12 cellular contexts compared by ENCODE assay signal in genomic region chr7:45033931-45034290, GRCh38. TPM values are rescaled to one million over a fixed set of nuclear protein-coding genes. Genes with fewer than 3 reads are reported as not detected.
A peak's percentile ranks its signal among the peaks of the same experiment; 100 is the strongest.
DNase-seq lines count a peak whose midpoint lies in the region; ATAC-seq, FAIRE-seq and TF ChIP-seq lines count a peak whose summit lies in the region.
"Had no signal": no experiment of that assay in that cellular context is flagged by ENCODE, and none has a peak within 500 bp of the region (broad histone marks: within the 10 kb centered on the region; RNA-seq: fewer than 3 reads in every experiment).

No MANE protein-coding gene starts in this region.

- no peaks in the 10 kb centered on the region for H3K9me3 ChIP-seq in keratinocyte (ENCODE audit: control insufficient read depth, low read depth, low read length)
- H3K9me3 ChIP-seq: Caco-2 had no signal

- H3K9me1 ChIP-seq in keratinocyte (ENCODE audit: control insufficient read depth, extremely low read depth, insufficient read depth, low read length) = peaks cover 2% of the 10 kb centered on the region

- H3K4me3 Mint-ChIP-seq in activated naive CD4-positive, alpha-beta T cell treated with anti-CD3 and anti-CD28 coated beads, Interleukin-2, amount 50 U/mL, for 24 hours = no peak overlapping the region
- H3K4me3 Mint-ChIP-seq in activated naive CD8-positive, alpha-beta T cell treated with anti-CD3 and anti-CD28 coated beads, Interleukin-2, amount 10 ng/mL, durations not matched to agents 7 days and 5 days = peak overlapping the region; percentile 39
- H3K4me3 Mint-ChIP-seq in type B pancreatic cell = no peak overlapping the region
- H3K4me3 Mint-ChIP-seq: neural crest cell had no signal

- dilution Hi-C loops in keratinocyte (cut with MboI; ENCODE audit: extremely low pct_ligation_motif_present, low sequenced_read_pairs) = no loop called here

- H3K36me3 Mint-ChIP-seq in activated naive CD4-positive, alpha-beta T cell treated with anti-CD3 and anti-CD28 coated beads, Interleukin-2, amount 50 U/mL, for 24 hours = peaks cover 3% of the 10 kb centered on the region
- H3K36me3 Mint-ChIP-seq in activated naive CD8-positive, alpha-beta T cell treated with anti-CD3 and anti-CD28 coated beads, Interleukin-2, amount 10 ng/mL, durations not matched to agents 7 days and 5 days = peaks cover 50% of the 10 kb centered on the region
- no peaks in the 10 kb centered on the region for H3K36me3 Mint-ChIP-seq in type B pancreatic cell

- H3K4me2 ChIP-seq in keratinocyte (ENCODE audit: control insufficient read depth, extremely low read depth, insufficient read depth, low read depth, low read length) = peak overlapping the region; percentile 83

- peaks cover 6 to 14% of the 10 kb centered on the region in 2 experiments for H3K36me3 ChIP-seq in keratinocyte (ENCODE audit: control insufficient read depth in 2 of 2, extremely low read depth in 1 of 2, insufficient read depth in 2 of 2, low read length in 2 of 2)

- H3K4me1 ChIP-seq in keratinocyte (ENCODE audit: control insufficient read depth, extremely low read depth, insufficient read depth, low read length) = peaks cover 45% of the 10 kb centered on the region

- H3K27me3 Mint-ChIP-seq in activated naive CD4-positive, alpha-beta T cell treated with anti-CD3 and anti-CD28 coated beads, Interleukin-2, amount 50 U/mL, for 24 hours = no peaks in the 10 kb centered on the region
- H3K27me3 Mint-ChIP-seq in activated naive CD8-positive, alpha-beta T cell treated with anti-CD3 and anti-CD28 coated beads, Interleukin-2, amount 10 ng/mL, durations not matched to agents 7 days and 5 days = no peaks in the 10 kb centered on the region
- no peaks in the 10 kb centered on the region for H3K27me3 Mint-ChIP-seq in type B pancreatic cell

- ATAC-seq in activated naive CD8-positive, alpha-beta T cell treated with anti-CD3 and anti-CD28 coated beads, Interleukin-2, amount 10 ng/mL, durations not matched to agents 7 days and 5 days (ENCODE audit: low read depth) = no peak
- ATAC-seq in HG03342 (IDR thresholded peaks at IDR 0.05; ENCODE audit: unreplicated experiment) = no peak

- peak overlapping the region; percentile 85 for H3K27ac ChIP-seq in keratinocyte (ENCODE audit: control insufficient read depth, insufficient read depth, low read length)
- H3K27ac ChIP-seq: SK-N-MC had no signal

- TF ChIP-seq CTCF in keratinocyte (optimal IDR thresholded peaks at IDR 0.05 in 1 of 3, IDR thresholded peaks at IDR 0.05 in 1 of 3, conservative IDR thresholded peaks at IDR 0.05 in 1 of 3; ENCODE audit: extremely low read depth in 1 of 3, insufficient read depth in 2 of 3, low read length in 3 of 3) = no peak
- no peak for TF ChIP-seq CTCF in type B pancreatic cell (conservative IDR thresholded peaks at IDR 0.05)

- H3K4me1 Mint-ChIP-seq in activated naive CD4-positive, alpha-beta T cell treated with anti-CD3 and anti-CD28 coated beads, Interleukin-2, amount 50 U/mL, for 24 hours = peaks cover 84% of the 10 kb centered on the region
- H3K4me1 Mint-ChIP-seq in activated naive CD8-positive, alpha-beta T cell treated with anti-CD3 and anti-CD28 coated beads, Interleukin-2, amount 10 ng/mL, durations not matched to agents 7 days and 5 days = peaks cover 67% of the 10 kb centered on the region
- peaks cover 18% of the 10 kb centered on the region for H3K4me1 Mint-ChIP-seq in type B pancreatic cell (ENCODE audit: unreplicated experiment)

- no peak overlapping the region for H3K4me3 ChIP-seq in keratinocyte (ENCODE audit: control insufficient read depth in 2 of 3, extremely low read depth in 1 of 3, insufficient read depth in 2 of 3, low read depth in 1 of 3, low read length in 3 of 3)
- H3K4me3 ChIP-seq: SK-N-MC had no signal

- peak overlapping the region; percentile 92 for H3K27ac Mint-ChIP-seq in activated naive CD4-positive, alpha-beta T cell treated with anti-CD3 and anti-CD28 coated beads, Interleukin-2, amount 50 U/mL, for 24 hours
- peak overlapping the region; percentile 68 for H3K27ac Mint-ChIP-seq in activated naive CD8-positive, alpha-beta T cell treated with anti-CD3 and anti-CD28 coated beads, Interleukin-2, amount 10 ng/mL, durations not matched to agents 7 days and 5 days
- peak overlapping the region; percentile 70 for H3K27ac Mint-ChIP-seq in type B pancreatic cell

- H3K9ac ChIP-seq in keratinocyte (ENCODE audit: control insufficient read depth, extremely low read depth, insufficient read depth, low read length) = peak overlapping the region; percentile 18

- H3K79me2 ChIP-seq in keratinocyte (ENCODE audit: control insufficient read depth, insufficient read depth, low read length) = peaks cover 55% of the 10 kb centered on the region

- FAIRE-seq in keratinocyte (lab: Jason Lieb, UNC) = peak; percentile 91

- POLR2A ChIA-PET in activated naive CD8-positive, alpha-beta T cell treated with anti-CD3 and anti-CD28 coated beads, Interleukin-2, amount 10 ng/mL, durations not matched to agents 7 days and 5 days (lab: Charles Lee) = interaction anchor here (0.7 to 3.2 kb wide), 7 partner anchors 12 to 258 kb away, joined by 3 to 22 read pairs (median 5); partner anchors contain the start of genes CCM2 and MYO1G

- TF ChIP-seq POLR2A in erythroblast (IDR thresholded peaks at IDR 0.05; ENCODE audit: low read length) = no peak

- no peaks in the 10 kb centered on the region for H3K9me3 Mint-ChIP-seq in activated naive CD4-positive, alpha-beta T cell treated with anti-CD3 and anti-CD28 coated beads, Interleukin-2, amount 50 U/mL, for 24 hours
- no peaks in the 10 kb centered on the region for H3K9me3 Mint-ChIP-seq in activated naive CD8-positive, alpha-beta T cell treated with anti-CD3 and anti-CD28 coated beads, Interleukin-2, amount 10 ng/mL, durations not matched to agents 7 days and 5 days
- H3K9me3 Mint-ChIP-seq in type B pancreatic cell = no peaks in the 10 kb centered on the region
- H3K9me3 Mint-ChIP-seq: neural crest cell had no signal

- no peaks in the 10 kb centered on the region for H4K20me1 ChIP-seq in keratinocyte (ENCODE audit: control insufficient read depth, extremely low read depth, insufficient read depth, low read length)

- H3K27me3 ChIP-seq in keratinocyte (ENCODE audit: control insufficient read depth, extremely low read depth, insufficient read depth, low read length) = no peaks in the 10 kb centered on the region

- no peak overlapping the region for H2AFZ ChIP-seq in keratinocyte (ENCODE audit: control insufficient read depth, low read length)

- no peak for DNase-seq in activated naive CD4-positive, alpha-beta T cell (lab: John Stamatoyannopoulos, UW)
- DNase-seq in activated naive CD8-positive, alpha-beta T cell treated with anti-CD3 and anti-CD28 coated beads, Interleukin-2, amount 10 ng/mL, durations not matched to agents 7 days and 5 days = no peak
- DNase-seq in keratinocyte (ENCODE audit: low read depth, low spot score) (peak; percentile 99), type B pancreatic cell (ENCODE audit: extremely low spot score, unreplicated experiment) (no peak), erythroblast (lab: John Stamatoyannopoulos, UW) (no peak), NCI-H2029 (lab: John Stamatoyannopoulos, UW) (no peak)
- DNase-seq: Caco-2, NCI-H1105 had no signal

RNA-seq across cellular contexts. Expression of gene CCM2, which starts 33.9 kb away (rescaled TPM):
- 100 to 1,000 TPM; 126 to 132 TPM for total RNA-seq in activated naive CD8-positive, alpha-beta T cell treated with anti-CD3 and anti-CD28 coated beads, Interleukin-2, amount 10 ng/mL, durations not matched to agents 7 days and 5 days
- polyA plus RNA-seq in keratinocyte = 44.8 to 70.0 TPM (median 57.5 TPM) in 3 replicates
- 31.5 TPM for polyA plus RNA-seq in keratinocyte (2011; ENCODE audit: low read depth)
- polyA plus RNA-seq in keratinocyte (2011; cell fraction: cytosol; rRNA removed) = 58.8 and 93.0 TPM in 2 replicates
- polyA plus RNA-seq in keratinocyte (2011; cell fraction: nucleus; rRNA removed) = 62.5 and 88.4 TPM in 2 replicates
- polyA plus RNA-seq in keratinocyte (2012; ENCODE audit: low replicate concordance) = 31.8 and 69.4 TPM in 2 replicates
- 60.1 to 222 TPM (median 81.8 TPM) in 3 replicates for polyA minus RNA-seq in keratinocyte
- 93.0 TPM for polyA minus RNA-seq in keratinocyte (2011; cell fraction: cytosol; rRNA and poly(A)+ RNA removed)
- 33.3 and 46.5 TPM in 2 replicates for polyA minus RNA-seq in keratinocyte (2011; cell fraction: nucleus; rRNA and poly(A)+ RNA removed)
- total RNA-seq in type B pancreatic cell (ENCODE audit: low replicate concordance) = 29.8 and 33.8 TPM in 2 replicates

RNA-seq across cellular contexts. Expression of gene NACAD, which starts 54.9 kb away (rescaled TPM):
- under 1 TPM; 0.08 to 0.11 TPM for total RNA-seq in activated naive CD8-positive, alpha-beta T cell treated with anti-CD3 and anti-CD28 coated beads, Interleukin-2, amount 10 ng/mL, durations not matched to agents 7 days and 5 days
- polyA plus RNA-seq in keratinocyte = 0.10 to 0.25 TPM (median 0.14 TPM) in 3 replicates
- polyA plus RNA-seq in keratinocyte (2011; ENCODE audit: low read depth) = not detected
- 0.17 and 0.38 TPM in 2 replicates for polyA plus RNA-seq in keratinocyte (2011; cell fraction: cytosol; rRNA removed)
- polyA plus RNA-seq in keratinocyte (2011; cell fraction: nucleus; rRNA removed) = 0.36 and 0.67 TPM in 2 replicates
- polyA plus RNA-seq in keratinocyte (2012; ENCODE audit: low replicate concordance) = 2.1 TPM in 1 of 2 replicates, not detected in the other
- polyA minus RNA-seq in keratinocyte = 0.13 to 5.0 TPM (median 0.23 TPM) in 3 replicates
- 0.96 TPM for polyA minus RNA-seq in keratinocyte (2011; cell fraction: cytosol; rRNA and poly(A)+ RNA removed)
- 0.53 and 0.85 TPM in 2 replicates for polyA minus RNA-seq in keratinocyte (2011; cell fraction: nucleus; rRNA and poly(A)+ RNA removed)
- total RNA-seq in type B pancreatic cell (ENCODE audit: low replicate concordance) = 7.3 and 12.5 TPM in 2 replicates

RNA-seq across cellular contexts. Expression of gene MYO1G, which starts 55.1 kb away (rescaled TPM):
- 100 to 1,000 TPM; 382 to 403 TPM for total RNA-seq in activated naive CD8-positive, alpha-beta T cell treated with anti-CD3 and anti-CD28 coated beads, Interleukin-2, amount 10 ng/mL, durations not matched to agents 7 days and 5 days
- 0.02 to 0.13 TPM (median 0.03 TPM) in 3 replicates for polyA plus RNA-seq in keratinocyte
- 0.20 TPM for polyA plus RNA-seq in keratinocyte (2011; ENCODE audit: low read depth)
- polyA plus RNA-seq in keratinocyte (2011; cell fraction: cytosol; rRNA removed) = not detected in 2 replicates
- 0.09 and 0.12 TPM in 2 replicates for polyA plus RNA-seq in keratinocyte (2011; cell fraction: nucleus; rRNA removed)
- polyA plus RNA-seq in keratinocyte (2012; ENCODE audit: low replicate concordance) = 0.03 and 0.14 TPM in 2 replicates
- 0.13 to 0.26 TPM in 2 of 3 replicates, not detected in the other for polyA minus RNA-seq in keratinocyte
- 1.2 TPM for polyA minus RNA-seq in keratinocyte (2011; cell fraction: cytosol; rRNA and poly(A)+ RNA removed)
- polyA minus RNA-seq in keratinocyte (2011; cell fraction: nucleus; rRNA and poly(A)+ RNA removed) = 0.54 and 0.63 TPM in 2 replicates
- 0.52 and 0.53 TPM in 2 replicates for total RNA-seq in type B pancreatic cell (ENCODE audit: low replicate concordance)

Comparison
In these comparisons a context has a peak if more than half of its experiments do, and no peak if none do; other contexts are left out.
1. RNA of gene MYO1G, which starts 55.1 kb away (total RNA-seq): 382 to 403 TPM in activated naive CD8-positive, alpha-beta T cell treated with anti-CD3 and anti-CD28 coated beads, Interleukin-2, amount 10 ng/mL, durations not matched to agents 7 days and 5 days; 0.52 to 0.53 TPM in type B pancreatic cell; every median in the first group is over 100 times any median in the second.
2. Peak in every context shown above with its lines, with median percentiles within 50 percentile points of each other: H3K27ac Mint-ChIP-seq.